In the genomic region with DNA sequence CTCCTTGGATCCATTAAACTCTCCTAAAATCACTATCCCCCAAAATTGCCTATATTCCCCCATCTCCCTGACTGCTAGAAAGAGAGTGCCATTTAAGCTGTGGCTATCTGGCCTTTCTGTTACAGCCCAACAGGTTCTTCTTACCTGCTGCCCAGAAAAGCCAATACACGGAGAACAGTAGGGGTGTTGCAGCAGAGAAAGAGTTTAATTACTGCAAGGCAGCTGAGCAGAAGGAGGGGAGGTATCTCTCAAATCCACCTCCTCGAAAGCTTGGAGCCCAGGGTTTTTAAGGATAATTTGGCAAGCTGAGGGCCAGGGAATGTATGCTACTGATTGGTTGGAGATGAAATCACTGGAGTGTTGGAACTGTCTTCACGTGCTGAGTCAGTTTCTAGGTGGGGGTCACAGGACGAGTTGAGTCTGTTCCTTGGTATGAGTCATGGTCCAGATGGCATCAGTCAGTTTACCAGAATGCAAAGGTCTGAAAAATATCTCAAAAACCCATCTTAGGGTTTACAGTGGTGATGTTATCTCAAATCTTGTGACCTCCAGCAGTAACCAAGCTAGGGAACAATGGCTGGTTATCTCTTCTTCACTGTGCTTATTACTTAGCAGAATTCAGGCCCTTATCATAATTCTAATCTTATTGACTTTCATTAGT, we compare ENCODE assay signal across 16 cellular contexts.
A peak's percentile ranks its signal among the peaks of the same experiment; 100 is the strongest.
DNase-seq lines count a peak whose midpoint lies in the region; ATAC-seq, FAIRE-seq and TF ChIP-seq lines count a peak whose summit lies in the region.
"Had no signal": no experiment of that assay in that cellular context is flagged by ENCODE, and none has a peak within 500 bp of the region (broad histone marks: within the 10 kb centered on the region; RNA-seq: fewer than 3 reads in every experiment).

No MANE protein-coding gene starts in this region.

- no peaks in the 10 kb centered on the region for H3K27me3 Mint-ChIP-seq in astrocyte (ENCODE audit: low read depth, unreplicated experiment)

- H3K4me1 ChIP-seq in astrocyte (ENCODE audit: insufficient read depth, low read length) = peaks cover 7% of the 10 kb centered on the region
- H3K4me1 ChIP-seq: right atrium auricular region had no signal

- H3K79me2 ChIP-seq in astrocyte (ENCODE audit: insufficient read depth, low read length) = no peaks in the 10 kb centered on the region

- peaks cover 1% of the 10 kb centered on the region for H3K9me3 Mint-ChIP-seq in astrocyte (ENCODE audit: unreplicated experiment)

- ATAC-seq in GM18502 (IDR thresholded peaks at IDR 0.05; ENCODE audit: poor library complexity, unreplicated experiment) = peak; percentile 40
- peak; percentile 29 for ATAC-seq in HG03175 (IDR thresholded peaks at IDR 0.05; ENCODE audit: unreplicated experiment)
- ATAC-seq in left ventricle myocardium superior = no peak
- no peak for ATAC-seq in GM18520 (IDR thresholded peaks at IDR 0.05; ENCODE audit: unreplicated experiment)
- ATAC-seq in GM21526 (IDR thresholded peaks at IDR 0.05; ENCODE audit: low FRiP score, unreplicated experiment) = no peak

- peak overlapping the region; percentile 77 for H3K27ac Mint-ChIP-seq in astrocyte (ENCODE audit: unreplicated experiment)

- no peak overlapping the region for H3K9ac ChIP-seq in astrocyte (ENCODE audit: low read length)

- H3K27me3 ChIP-seq in astrocyte (ENCODE audit: insufficient read depth, low read length) (no peaks in the 10 kb centered on the region), kidney epithelial cell (ENCODE audit: control insufficient read depth, insufficient read depth, low read length) (no peaks in the 10 kb centered on the region)
- H3K27me3 ChIP-seq: right atrium auricular region, SJSA1 had no signal

- H3K36me3 Mint-ChIP-seq in astrocyte (ENCODE audit: low read depth, unreplicated experiment) = peaks cover 4% of the 10 kb centered on the region

- H3K4me1 Mint-ChIP-seq in astrocyte (ENCODE audit: low read depth, unreplicated experiment) = peaks cover 31% of the 10 kb centered on the region

- H3K36me3 ChIP-seq in astrocyte (ENCODE audit: insufficient read depth, low read length) = no peaks in the 10 kb centered on the region
- no peaks in the 10 kb centered on the region for H3K36me3 ChIP-seq in kidney epithelial cell (ENCODE audit: control insufficient read depth, insufficient read depth, low read length)
- H3K36me3 ChIP-seq: right atrium auricular region, thoracic aorta had no signal

- intact Hi-C loops in left ventricle myocardium superior (cut with micrococcal nuclease) = no loop called here

- H3K4me3 Mint-ChIP-seq in astrocyte (ENCODE audit: unreplicated experiment) = peak overlapping the region; percentile 78

- H3K4me3 ChIP-seq in astrocyte (ENCODE audit: insufficient read depth, low read depth, low read length) (no peak overlapping the region), kidney epithelial cell (ENCODE audit: low read depth, low read length) (no peak overlapping the region)
- H3K4me3 ChIP-seq: right atrium auricular region, SJSA1, thoracic aorta had no signal

- no peaks in the 10 kb centered on the region for H3K9me3 ChIP-seq in astrocyte (ENCODE audit: insufficient read depth, low read depth, low read length)
- H3K9me3 ChIP-seq: right atrium auricular region, thoracic aorta had no signal

- H4K20me1 ChIP-seq in astrocyte (ENCODE audit: insufficient read depth, low read length) = no peaks in the 10 kb centered on the region

- H3K27ac ChIP-seq in astrocyte (ENCODE audit: low read depth, low read length) = no peak overlapping the region
- H3K27ac ChIP-seq: right atrium auricular region, SJSA1, thoracic aorta had no signal

- no peak for FAIRE-seq in astrocyte (lab: Jason Lieb, UNC)
- FAIRE-seq: islet of Langerhans had no signal

- DNase-seq in astrocyte (ENCODE audit: low read depth) (peak; percentile 84), kidney epithelial cell (ENCODE audit: low read depth) (peak; percentile 16), putamen (ENCODE audit: low spot score) (no peak), left ventricle myocardium superior (no peak)
- DNase-seq: activated CD4-positive, CD25-positive, alpha-beta regulatory T cell; central memory CD4-positive, alpha-beta T cell; NCI-H1092; NCI-H526 treated with DMSO at 0.1 percent for 48 hours had no signal

- TF ChIP-seq CTCF in astrocyte (IDR thresholded peaks at IDR 0.05; ENCODE audit: insufficient read depth, low read depth, low read length) (no peak), kidney epithelial cell (IDR thresholded peaks at IDR 0.05; ENCODE audit: insufficient read depth, low read length, poor library complexity, severe bottlenecking) (no peak)

- no peak overlapping the region for H2AFZ ChIP-seq in astrocyte (ENCODE audit: low read depth, low read length)

- no peak overlapping the region for H3K4me2 ChIP-seq in astrocyte (ENCODE audit: low read length)

Comparison
In these comparisons a context has a peak if more than half of its experiments do, and no peak if none do; other contexts are left out.
1. ATAC-seq: peak in GM18502 (single experiment) and HG03175 (single experiment); none in left ventricle myocardium superior (single experiment), GM18520 (single experiment) and GM21526 (single experiment).
2. DNase-seq: peak in astrocyte (single experiment) and kidney epithelial cell (single experiment); none in putamen (single experiment) and left ventricle myocardium superior (single experiment).